Comparison of ENCODE assay signal across 12 cellular contexts in the genomic region with DNA sequence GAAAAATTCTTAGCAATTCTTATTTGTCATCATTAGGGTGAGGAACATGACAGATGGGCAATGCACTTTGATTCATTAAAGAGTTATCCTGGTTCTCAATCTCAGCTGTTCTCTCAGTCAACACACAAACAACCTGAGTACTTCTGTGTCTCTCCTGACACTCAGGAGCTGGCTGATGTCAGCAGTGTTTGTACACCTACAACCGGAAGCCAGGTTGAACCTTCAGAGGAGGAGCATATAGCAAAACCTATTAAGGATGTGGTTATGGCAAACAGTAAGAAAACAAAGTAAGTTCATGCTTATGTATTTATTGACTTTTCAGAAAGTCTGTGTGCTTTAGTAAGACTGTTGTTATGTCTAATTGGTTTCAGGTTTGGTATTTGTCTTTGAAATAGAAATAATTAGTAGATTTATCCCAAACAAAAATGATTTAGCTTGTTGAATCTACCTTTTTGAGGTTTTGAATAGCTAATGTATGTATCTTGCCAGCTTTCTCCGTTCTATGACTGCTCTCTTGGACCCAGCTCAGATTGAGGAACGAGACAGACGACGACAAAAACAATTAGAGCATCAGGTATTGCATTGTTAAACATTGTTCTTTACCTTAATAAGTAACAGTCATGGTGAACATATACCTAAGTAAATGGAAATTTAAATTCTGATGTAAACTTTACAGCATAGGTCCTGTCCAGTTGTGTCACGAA. TPM values are rescaled to one million over a fixed set of nuclear protein-coding genes. Genes with fewer than 3 reads are reported as not detected.
DNase-seq lines count a peak whose midpoint lies in the region; TF ChIP-seq lines count a peak whose summit lies in the region.
"Had no signal": no experiment of that assay in that cellular context is flagged by ENCODE, and none has a peak within 500 bp of the region (broad histone marks: within the 10 kb centered on the region; RNA-seq: fewer than 3 reads in every experiment).

No MANE protein-coding gene starts in this region.

- no peak overlapping the region for H3K4me3 ChIP-seq in Caco-2 (ENCODE audit: low read depth, low read length)
- H3K4me3 ChIP-seq in colonic mucosa = no peak overlapping the region

- H3K36me3 ChIP-seq in Caco-2 (ENCODE audit: control insufficient read depth, insufficient read depth, low read length) (no peaks in the 10 kb centered on the region), colonic mucosa (no peaks in the 10 kb centered on the region)

- no peak overlapping the region for H3K27ac Mint-ChIP-seq in Caco-2 (ENCODE audit: unreplicated experiment)
- H3K27ac Mint-ChIP-seq in glutamatergic neuron (ENCODE audit: unreplicated experiment) = no peak overlapping the region

- intact Hi-C loops in Caco-2 (cut with micrococcal nuclease; ENCODE audit: unreplicated experiment) (no loop called here), colonic mucosa (cut with DNase I) (no loop called here)

- H3K9me3 Mint-ChIP-seq in Caco-2 (ENCODE audit: unreplicated experiment) = no peaks in the 10 kb centered on the region
- H3K9me3 Mint-ChIP-seq in glutamatergic neuron (ENCODE audit: unreplicated experiment) = no peaks in the 10 kb centered on the region

- CTCF ChIA-PET in Caco-2 (lab: Charles Lee) = no interaction called here

- H3K9me3 ChIP-seq in Caco-2 (no peaks in the 10 kb centered on the region), colonic mucosa (no peaks in the 10 kb centered on the region)
- H3K9me3 ChIP-seq: neutrophil had no signal

- H3K9ac ChIP-seq in colonic mucosa (ENCODE audit: low read depth in 2 of 2, low read length in 2 of 2) = no peak overlapping the region

- POLR2A ChIA-PET in Caco-2 (lab: Charles Lee) = no interaction called here

- peak; percentile 57 for DNase-seq in activated gamma-delta T cell treated with Interleukin-2 at 50 U/mL for 16 hours
- no peak for DNase-seq in activated gamma-delta T cell (lab: John Stamatoyannopoulos, UW)
- peak; percentile 27 to 31 for DNase-seq in activated CD4-positive, alpha-beta T cell treated with anti-CD3 and anti-CD28 coated beads, Interleukin-2, amount 50 U/mL, for 4 hours
- DNase-seq in effector CD4-positive, alpha-beta T cell = peak; percentile 57
- DNase-seq in superior temporal gyrus (ENCODE audit: extremely low spot score) = peak; percentile 3
- no peak for DNase-seq in Caco-2
- DNase-seq in colonic mucosa = no peak
- no peak for DNase-seq in glutamatergic neuron
- DNase-seq: ACHN, left cardiac atrium, NCI-H1105 treated with DMSO at 0.1 percent for 48 hours had no signal

- H3K36me3 Mint-ChIP-seq in Caco-2 (ENCODE audit: insufficient read depth, unreplicated experiment) = peaks cover 22% of the 10 kb centered on the region
- H3K36me3 Mint-ChIP-seq in glutamatergic neuron (ENCODE audit: unreplicated experiment) = peaks cover 4% of the 10 kb centered on the region

- TF ChIP-seq CTCF in Caco-2 (IDR thresholded peaks at IDR 0.05; ENCODE audit: insufficient read depth in 1 of 2, low read depth in 1 of 2, low read length in 1 of 2, severe bottlenecking in 1 of 2, unreplicated experiment in 1 of 2) (no peak), colonic mucosa (IDR thresholded peaks at IDR 0.05) (no peak), glutamatergic neuron (IDR thresholded peaks at IDR 0.05; ENCODE audit: partially characterized antibody, unreplicated experiment) (no peak)

- H3K27me3 Mint-ChIP-seq in Caco-2 (ENCODE audit: insufficient read depth, unreplicated experiment) = no peaks in the 10 kb centered on the region
- no peaks in the 10 kb centered on the region for H3K27me3 Mint-ChIP-seq in glutamatergic neuron (ENCODE audit: unreplicated experiment)

- no TSS peak for BruUV-seq in Caco-2 (replicated peaks; lab: Mats Ljungman, UMichigan)

- H3K27me3 ChIP-seq in Caco-2 (replicated peaks; ENCODE audit: control insufficient read depth, insufficient read depth, low read length) (no peaks in the 10 kb centered on the region), colonic mucosa (no peaks in the 10 kb centered on the region)
- H3K27me3 ChIP-seq: neutrophil had no signal

- no peak overlapping the region for H3K27ac ChIP-seq in colonic mucosa

- H3K4me3 Mint-ChIP-seq in Caco-2 (ENCODE audit: unreplicated experiment) (no peak overlapping the region), glutamatergic neuron (ENCODE audit: unreplicated experiment) (no peak overlapping the region)

- H3K4me1 ChIP-seq in Caco-2 = no peaks in the 10 kb centered on the region
- no peaks in the 10 kb centered on the region for H3K4me1 ChIP-seq in colonic mucosa

- H3K4me1 Mint-ChIP-seq in Caco-2 (ENCODE audit: low read depth, unreplicated experiment) (peaks cover 12% of the 10 kb centered on the region), glutamatergic neuron (ENCODE audit: low read depth, unreplicated experiment) (no peaks in the 10 kb centered on the region)

RNA-seq across cellular contexts. Expression of gene CCDC66, which starts 36.6 kb away (rescaled TPM):
- total RNA-seq in Caco-2 (2022) (25.3 and 28.6 TPM in 2 replicates), colonic mucosa (10 to 100 TPM; 13.9 to 15.3 TPM), glutamatergic neuron (ENCODE audit: unreplicated experiment) (23.8 TPM)

Comparison
In these comparisons a context has a peak if more than half of its experiments do, and no peak if none do; other contexts are left out.
1. DNase-seq: peak in activated gamma-delta T cell treated with Interleukin-2 at 50 U/mL for 16 hours (single experiment), activated CD4-positive, alpha-beta T cell treated with anti-CD3 and anti-CD28 coated beads, Interleukin-2, amount 50 U/mL, for 4 hours (2 of 2), effector CD4-positive, alpha-beta T cell (single experiment) and superior temporal gyrus (single experiment); none in activated gamma-delta T cell (single experiment), Caco-2 (0 of 2), colonic mucosa (single experiment) and glutamatergic neuron (single experiment).